Comparison of ENCODE assay signal across 32 cellular contexts in genomic region chr14:29301571-29301970, GRCh38.
"Had no signal": no experiment of that assay in that cellular context is flagged by ENCODE, and none has a peak within 500 bp of the region (broad histone marks: within the 10 kb centered on the region; RNA-seq: fewer than 3 reads in every experiment).

No MANE protein-coding gene starts in this region.

- H3K9me3 ChIP-seq: adrenal gland, body of pancreas, breast epithelium had no signal

- H3K27ac ChIP-seq: adrenal gland, body of pancreas, brain microvascular endothelial cell, breast epithelium, VCaP had no signal

- H3K4me3 ChIP-seq: adrenal gland, body of pancreas, breast epithelium had no signal

- H3K36me3 ChIP-seq: adrenal gland, brain microvascular endothelial cell, breast epithelium had no signal

- H3K4me1 ChIP-seq: adrenal gland, body of pancreas, breast epithelium had no signal

- H3K27me3 ChIP-seq: adrenal gland, body of pancreas, brain microvascular endothelial cell, breast epithelium had no signal

- ATAC-seq: activated CD8-positive, alpha-beta T cell treated with anti-CD3 and anti-CD28 coated beads for 36 hours; activated naive CD4-positive, alpha-beta T cell treated with anti-CD3 and anti-CD28 coated beads, Interleukin-2, amount 50 U/mL, for 72 hours; activated T-cell treated with anti-CD3 and anti-CD28 coated beads, Interleukin-2, amount 50 U/mL, for 4 hours; activated T-cell treated with anti-CD3 and anti-CD28 coated beads, Interleukin-2, amount 50 U/mL, for 72 hours; activated T-helper 17 cell treated with anti-CD3 and anti-CD28 coated beads, Interleukin-2, amount 50 U/mL, for 72 hours; body of pancreas had no signal

- DNase-seq: activated B cell treated with CpG ODN at 0.5 μM for 24 hours; activated CD4-positive, alpha-beta memory T cell treated with anti-CD3 and anti-CD28 coated beads for 36 hours; activated CD4-positive, alpha-beta T cell treated with anti-CD3 and anti-CD28 coated beads for 4 hours; activated CD4-positive, alpha-beta T cell treated with anti-CD3 and anti-CD28 coated beads, Interleukin-2, amount 10 ng/mL, durations not matched to agents 24 days and 14 days; activated CD4-positive, alpha-beta T cell treated with anti-CD3 and anti-CD28 coated beads, Interleukin-2, amount 50 U/mL, for 1 hour; activated CD4-positive, alpha-beta T cell treated with anti-CD3 and anti-CD28 coated beads, Interleukin-2, amount 50 U/mL, for 4 hours; activated CD4-positive, CD25-positive, alpha-beta regulatory T cell treated with anti-CD3 and anti-CD28 coated beads, Interleukin-2, amount 50 U/mL, for 72 hours; activated CD8-positive, alpha-beta memory T cell treated with anti-CD3 and anti-CD28 coated beads, Interleukin-2, amount 50 U/mL, for 4 hours; activated CD8-positive, alpha-beta T cell treated with anti-CD3 and anti-CD28 coated beads for 36 hours; activated effector memory CD4-positive, alpha-beta T cell treated with anti-CD3 and anti-CD28 coated beads, Interleukin-2, amount 50 U/mL, for 16 hours; activated gamma-delta T cell treated with Interleukin-2 at 50 U/mL for 16 hours; activated naive CD4-positive, alpha-beta T cell; activated naive CD4-positive, alpha-beta T cell treated with anti-CD3 and anti-CD28 coated beads for 36 hours; activated naive CD4-positive, alpha-beta T cell treated with anti-CD3 and anti-CD28 coated beads, Interleukin-2, amount 50 U/mL, for 16 hours; activated naive CD8-positive, alpha-beta T cell treated with anti-CD3 and anti-CD28 coated beads for 36 hours; activated T-cell treated with anti-CD3 and anti-CD28 coated beads for 4 hours; activated T-cell treated with anti-CD3 and anti-CD28 coated beads, Interleukin-2, amount 50 U/mL, for 1 hour; activated T-cell treated with anti-CD3 and anti-CD28 coated beads, Interleukin-2, amount 50 U/mL, for 4 hours; activated T-cell treated with anti-CD3 and anti-CD28 coated beads, Interleukin-2, amount 50 U/mL, for 72 hours; adrenal gland; amniotic stem cell; aorta; body of pancreas; brain microvascular endothelial cell; central memory CD4-positive, alpha-beta T cell; T-helper 1 cell; T-helper 2 cell; T-helper 9 cell had no signal
